ENCODE assay signal across 9 cellular contexts in the genomic region with DNA sequence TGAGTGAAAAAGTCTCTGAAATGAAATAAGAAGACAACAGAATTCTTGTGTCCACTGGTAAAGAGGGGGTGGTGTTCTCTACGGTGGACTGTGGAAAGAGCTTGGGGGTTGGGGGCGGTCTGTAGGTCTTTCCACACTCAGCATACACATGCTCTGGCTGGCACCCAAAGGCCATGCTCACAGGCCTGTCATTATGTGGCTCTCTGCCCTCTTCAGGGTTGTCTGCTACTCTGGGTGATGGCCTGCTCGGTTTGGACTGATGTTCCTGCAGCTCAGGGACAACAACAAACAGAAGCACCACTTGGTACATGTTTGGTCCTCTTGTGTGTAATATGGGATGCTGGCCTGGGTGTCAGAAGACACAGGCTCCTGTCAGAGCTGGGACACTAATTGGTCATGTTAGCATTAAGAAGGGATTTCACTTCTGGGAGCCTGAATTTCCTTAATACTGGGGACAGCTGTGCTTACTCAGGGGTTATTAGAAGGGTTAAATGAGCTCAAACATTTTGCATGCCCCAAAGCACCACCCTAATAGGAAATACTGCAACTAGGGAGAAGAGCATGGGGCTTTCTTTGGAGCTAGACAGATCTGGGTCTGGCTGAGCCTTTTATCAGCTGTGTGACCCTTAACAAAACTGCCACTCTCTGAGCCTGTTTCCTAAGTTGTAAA. TPM values are rescaled to one million over a fixed set of nuclear protein-coding genes. Genes with fewer than 3 reads are reported as not detected.
DNase-seq lines count a peak whose midpoint lies in the region; ATAC-seq and TF ChIP-seq lines count a peak whose summit lies in the region.
"Had no signal": no experiment of that assay in that cellular context is flagged by ENCODE, and none has a peak within 500 bp of the region (broad histone marks: within the 10 kb centered on the region; RNA-seq: fewer than 3 reads in every experiment).

No MANE protein-coding gene starts in this region.

- peak overlapping the region in 8 of 11 experiments; percentile 21 to 82 (median 66); a peak in 12 of 22 replicates for H3K9ac ChIP-seq in BLaER1 treated with 17β-estradiol and CSF1 and Interleukin-3, amounts not matched to agents 10 nM and 100 nM
- H3K9ac ChIP-seq in parathyroid adenoma, result no peak overlapping the region

- POLR2A ChIA-PET in naive thymus-derived CD8-positive, alpha-beta T cell (lab: Charles Lee), result interaction anchor here (0.6 to 1.3 kb wide), 4 partner anchors 31 to 136 kb away, joined by 3 to 6 read pairs (median 4); partner anchors contain the start of gene SELPLG

- H3K27me3 ChIP-seq in BLaER1 treated with 17β-estradiol and CSF1 and Interleukin-3, amounts not matched to agents 10 nM and 100 nM, result no peaks in the 10 kb centered on the region
- H3K27me3 ChIP-seq in parathyroid adenoma (ENCODE audit: control insufficient read depth, insufficient read depth, low read length), result no peaks in the 10 kb centered on the region

- peak overlapping the region; percentile 45 to 94 (median 88); a peak in 20 of 22 replicates for H3K27ac ChIP-seq in BLaER1 treated with 17β-estradiol and CSF1 and Interleukin-3, amounts not matched to agents 10 nM and 100 nM
- peak overlapping the region; percentile 78 for H3K27ac ChIP-seq in parathyroid adenoma

- no peaks in the 10 kb centered on the region for H3K9me3 Mint-ChIP-seq in naive thymus-derived CD8-positive, alpha-beta T cell

- H3K4me3 ChIP-seq in BLaER1 treated with 17β-estradiol and CSF1 and Interleukin-3, amounts not matched to agents 10 nM and 100 nM, result no peak overlapping the region
- H3K4me3 ChIP-seq in fibroblast of the aortic adventitia (ENCODE audit: low read depth, low read length) (no peak overlapping the region), parathyroid adenoma (ENCODE audit: low read depth, low read length) (no peak overlapping the region)

- peaks cover 0 to 29% (median 9%) of the 10 kb centered on the region in 11 experiments; a peak in 19 of 22 replicates for H3K36me3 ChIP-seq in BLaER1 treated with 17β-estradiol and CSF1 and Interleukin-3, amounts not matched to agents 10 nM and 100 nM
- H3K36me3 ChIP-seq in parathyroid adenoma (ENCODE audit: control insufficient read depth, insufficient read depth, low read length), result no peaks in the 10 kb centered on the region

- TF ChIP-seq CTCF in fibroblast of the aortic adventitia (IDR thresholded peaks at IDR 0.05; ENCODE audit: insufficient read depth, low read length) (no peak), parathyroid adenoma (IDR thresholded peaks at IDR 0.05) (no peak)

- H2AFZ ChIP-seq in parathyroid adenoma, result no peak overlapping the region

- no peak for ATAC-seq in naive thymus-derived CD8-positive, alpha-beta T cell
- ATAC-seq in GM18873 (IDR thresholded peaks at IDR 0.05; ENCODE audit: low FRiP score, unreplicated experiment) (no peak), HG03139 (IDR thresholded peaks at IDR 0.05; ENCODE audit: unreplicated experiment) (no peak), GM19035 (IDR thresholded peaks at IDR 0.05; ENCODE audit: unreplicated experiment) (no peak)

- no peaks in the 10 kb centered on the region for H3K27me3 Mint-ChIP-seq in naive thymus-derived CD8-positive, alpha-beta T cell

- no peaks in the 10 kb centered on the region for H3K36me3 Mint-ChIP-seq in naive thymus-derived CD8-positive, alpha-beta T cell

- DNase-seq in RPMI8226 (peak; percentile 44), fibroblast of the aortic adventitia (ENCODE audit: low read depth) (peak; percentile 54)
- no peak for DNase-seq in naive thymus-derived CD8-positive, alpha-beta T cell
- DNase-seq: activated naive CD4-positive, alpha-beta T cell treated with Interleukin-2 at 50 U/mL for 16 hours had no signal

- no peaks in the 10 kb centered on the region for H3K9me3 ChIP-seq in BLaER1 treated with 17β-estradiol and CSF1 and Interleukin-3, amounts not matched to agents 10 nM and 100 nM (replicated peaks in 1 of 11)
- H3K9me3 ChIP-seq in parathyroid adenoma (ENCODE audit: control insufficient read depth, low read length), result no peaks in the 10 kb centered on the region

- no peak overlapping the region for H3K4me3 Mint-ChIP-seq in naive thymus-derived CD8-positive, alpha-beta T cell

- H3K4me1 ChIP-seq in BLaER1 treated with 17β-estradiol and CSF1 and Interleukin-3, amounts not matched to agents 10 nM and 100 nM, result peaks cover 36 to 62% (median 48%) of the 10 kb centered on the region in 10 experiments
- peaks cover 45% of the 10 kb centered on the region for H3K4me1 ChIP-seq in parathyroid adenoma

- peaks cover 0 to 96% (median 0%) of the 10 kb centered on the region in 11 experiments; a peak in 8 of 22 replicates for H4K20me1 ChIP-seq in BLaER1 treated with 17β-estradiol and CSF1 and Interleukin-3, amounts not matched to agents 10 nM and 100 nM

- H3K4me1 Mint-ChIP-seq in naive thymus-derived CD8-positive, alpha-beta T cell, result peaks cover 4 to 37% (median 9%) of the 10 kb centered on the region in 4 donors

- peaks cover 23% of the 10 kb centered on the region for H3K79me2 ChIP-seq in parathyroid adenoma

- peak overlapping the region; percentile 0 to 90 (median 67); a peak in 15 of 22 replicates for H3K4me2 ChIP-seq in BLaER1 treated with 17β-estradiol and CSF1 and Interleukin-3, amounts not matched to agents 10 nM and 100 nM
- peak overlapping the region; percentile 11 for H3K4me2 ChIP-seq in parathyroid adenoma (ENCODE audit: low read length)

- no peak overlapping the region for H3K27ac Mint-ChIP-seq in naive thymus-derived CD8-positive, alpha-beta T cell

RNA-seq across cellular contexts. Expression of gene SELPLG, which starts 32.8 kb away (rescaled TPM):
- total RNA-seq in fibroblast of the aortic adventitia (ENCODE audit: low replicate concordance), result 0.57 and 1.5 TPM in 2 replicates
- 100 to 1,000 TPM; 157 to 163 TPM for total RNA-seq in naive thymus-derived CD8-positive, alpha-beta T cell
- polyA plus RNA-seq in naive thymus-derived CD8-positive, alpha-beta T cell, result 100 to 1,000 TPM; 453 to 720 (median 520) TPM

Comparison
In these comparisons a context has a peak if more than half of its experiments do, and no peak if none do; other contexts are left out.
1. DNase-seq: peak in RPMI8226 (single experiment) and fibroblast of the aortic adventitia (single experiment); none in naive thymus-derived CD8-positive, alpha-beta T cell (0 of 10).
2. RNA of gene SELPLG, which starts 32.8 kb away (total RNA-seq): 157 to 163 TPM in naive thymus-derived CD8-positive, alpha-beta T cell; 0.57 to 1.5 TPM in fibroblast of the aortic adventitia; every median in the first group is over 10 times any median in the second.